Comparison of ENCODE assay signal across 8 cellular contexts in the genomic region with DNA sequence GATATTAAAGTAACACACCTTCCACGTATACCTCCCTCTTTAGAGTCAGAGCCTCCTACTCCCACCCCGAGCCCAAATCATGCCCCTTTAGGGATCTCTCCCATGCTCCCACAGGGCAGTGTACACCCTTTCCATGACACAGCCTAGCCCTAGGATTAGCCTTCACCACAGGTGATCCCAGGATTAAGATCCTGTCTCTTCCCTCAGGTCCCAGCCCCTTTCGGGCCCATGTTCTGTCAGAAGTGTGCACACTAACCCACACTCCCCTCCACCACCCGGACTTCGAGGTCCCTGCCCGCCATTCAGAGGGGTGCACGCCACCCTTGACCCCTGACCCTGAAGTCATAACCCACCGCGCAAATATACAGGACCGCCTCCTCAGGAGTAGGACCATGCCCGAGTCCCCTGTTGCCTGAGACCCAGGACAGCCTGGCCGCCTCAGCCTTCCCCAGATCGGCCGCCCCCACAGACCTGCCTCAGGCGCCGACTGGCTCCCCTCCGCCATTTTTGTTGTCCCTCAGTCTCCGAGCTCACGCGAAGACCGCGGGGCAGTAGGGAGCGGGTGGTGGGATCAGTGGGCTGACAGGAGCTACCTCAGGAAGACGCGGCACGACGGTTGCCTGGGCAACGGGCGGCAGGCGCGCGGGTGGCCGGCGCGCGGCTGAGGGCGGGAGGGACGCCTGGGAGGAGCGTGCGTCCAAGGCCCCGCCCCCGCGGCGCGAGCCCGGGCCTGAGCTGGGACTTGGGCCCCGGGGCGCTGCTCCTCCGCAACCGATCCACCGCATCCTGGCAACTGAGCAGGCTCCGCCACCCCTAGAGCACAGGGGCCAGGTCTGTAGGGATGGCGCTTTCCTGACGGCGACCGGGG. TPM values are rescaled to one million over a fixed set of nuclear protein-coding genes. Genes with fewer than 3 reads are reported as not detected.
A peak's percentile ranks its signal among the peaks of the same experiment; 100 is the strongest.
DNase-seq lines count a peak whose midpoint lies in the region; ATAC-seq and TF ChIP-seq lines count a peak whose summit lies in the region.

A gene (minus strand): TSS at position 663 of the 868 bp plus-strand sequence.

- no peaks in the 10 kb centered on the region for H3K9me3 Mint-ChIP-seq in dendritic cell treated with granulocyte-macrophage colony-stimulating factor and Interleukin-4, amounts not matched to agents 40 ng/mL and 50 ng/mL, for 4 days

- no peaks in the 10 kb centered on the region for H3K36me3 Mint-ChIP-seq in dendritic cell treated with granulocyte-macrophage colony-stimulating factor and Interleukin-4, amounts not matched to agents 40 ng/mL and 50 ng/mL, for 4 days (ENCODE audit: low read depth)

- no peak for TF ChIP-seq POLR2A in lower leg skin (IDR thresholded peaks at IDR 0.05)
- TF ChIP-seq POLR2A in testis (IDR thresholded peaks at IDR 0.05) = no peak

- no peaks in the 10 kb centered on the region for H3K4me1 ChIP-seq in testis

- no peaks in the 10 kb centered on the region for H3K27me3 ChIP-seq in testis

- peak; percentile 47 for DNase-seq in activated CD8-positive, alpha-beta memory T cell treated with anti-CD3 and anti-CD28 coated beads, Interleukin-2, amount 50 U/mL, for 48 hours
- no peak for DNase-seq in activated CD8-positive, alpha-beta memory T cell treated with anti-CD3 and anti-CD28 coated beads for 24 hours
- DNase-seq in NCI-H748 (lab: John Stamatoyannopoulos, UW; ENCODE audit: unreplicated experiment) (peak; percentile 96), lower leg skin (ENCODE audit: low spot score in 2 of 2) (peak in 1 of 2 donors; percentile 84), testis (peak; percentile 78), GF-D8 (lab: John Stamatoyannopoulos, UW) (no peak)

- ATAC-seq in HG02759 (IDR thresholded peaks at IDR 0.05; ENCODE audit: unreplicated experiment) = no peak

- no peaks in the 10 kb centered on the region for H3K4me1 Mint-ChIP-seq in dendritic cell treated with granulocyte-macrophage colony-stimulating factor and Interleukin-4, amounts not matched to agents 40 ng/mL and 50 ng/mL, for 4 days (ENCODE audit: low read depth)

- H3K27me3 Mint-ChIP-seq in dendritic cell treated with granulocyte-macrophage colony-stimulating factor and Interleukin-4, amounts not matched to agents 40 ng/mL and 50 ng/mL, for 4 days = peaks cover 8% of the 10 kb centered on the region

- intact Hi-C loops in dendritic cell treated with granulocyte-macrophage colony-stimulating factor and Interleukin-4, amounts not matched to agents 40 ng/mL and 50 ng/mL, for 4 days (cut with micrococcal nuclease) = no loop called here
- intact Hi-C loops in lower leg skin (cut with DNase I; ENCODE audit: low total_unique reads) (no loop called here), testis (cut with DNase I; ENCODE audit: low total_unique reads) (no loop called here)

- H3K27ac ChIP-seq in testis = peak within 1 kb of the TSS in 1 of 2 donors; percentile 53

- H3K4me3 Mint-ChIP-seq in dendritic cell treated with granulocyte-macrophage colony-stimulating factor and Interleukin-4, amounts not matched to agents 40 ng/mL and 50 ng/mL, for 4 days = peak within 1 kb of the TSS; percentile 68

- H3K27ac Mint-ChIP-seq in dendritic cell treated with granulocyte-macrophage colony-stimulating factor and Interleukin-4, amounts not matched to agents 40 ng/mL and 50 ng/mL, for 4 days = no peak within 1 kb of the TSS

- H3K9me3 ChIP-seq in testis = no peaks in the 10 kb centered on the region

- H3K36me3 ChIP-seq in testis (ENCODE audit: low read depth, missing control alignments) = no peaks in the 10 kb centered on the region

- no peak for TF ChIP-seq CTCF in lower leg skin (IDR thresholded peaks at IDR 0.05)
- no peak for TF ChIP-seq CTCF in testis (IDR thresholded peaks at IDR 0.05)

- H3K4me3 ChIP-seq in lower leg skin (ENCODE audit: low read depth, poor library complexity, severe bottlenecking) (peak within 1 kb of the TSS; percentile 20), testis (peak within 1 kb of the TSS; percentile 59 to 75)

- WGBS in lower leg skin, 2 donors = 7 to 19% methylated on average over 16 to 56 of the region's 56 CpGs
- WGBS in testis, 2 donors = 2 to 6% methylated on average over 26 to 46 of the region's 56 CpGs

RNA-seq across cellular contexts. Expression of the gene that starts here (rescaled TPM):
- total RNA-seq in lower leg skin (under 1 TPM; 0.08 to 0.71 (median 0.60) TPM), testis (1 to 10 TPM; 5.8 to 6.9 TPM)
- 3.3 TPM for polyA plus RNA-seq in testis (ENCODE audit: insufficient read depth, low read depth, low replicate concordance)

Comparison
In these comparisons a context has a peak if more than half of its experiments do, and no peak if none do; other contexts are left out.
1. DNase-seq: peak in activated CD8-positive, alpha-beta memory T cell treated with anti-CD3 and anti-CD28 coated beads, Interleukin-2, amount 50 U/mL, for 48 hours (single experiment), NCI-H748 (single experiment) and testis (single experiment); none in activated CD8-positive, alpha-beta memory T cell treated with anti-CD3 and anti-CD28 coated beads for 24 hours (single experiment) and GF-D8 (single experiment).